1 cellular context compared by ENCODE assay signal in the genomic region with DNA sequence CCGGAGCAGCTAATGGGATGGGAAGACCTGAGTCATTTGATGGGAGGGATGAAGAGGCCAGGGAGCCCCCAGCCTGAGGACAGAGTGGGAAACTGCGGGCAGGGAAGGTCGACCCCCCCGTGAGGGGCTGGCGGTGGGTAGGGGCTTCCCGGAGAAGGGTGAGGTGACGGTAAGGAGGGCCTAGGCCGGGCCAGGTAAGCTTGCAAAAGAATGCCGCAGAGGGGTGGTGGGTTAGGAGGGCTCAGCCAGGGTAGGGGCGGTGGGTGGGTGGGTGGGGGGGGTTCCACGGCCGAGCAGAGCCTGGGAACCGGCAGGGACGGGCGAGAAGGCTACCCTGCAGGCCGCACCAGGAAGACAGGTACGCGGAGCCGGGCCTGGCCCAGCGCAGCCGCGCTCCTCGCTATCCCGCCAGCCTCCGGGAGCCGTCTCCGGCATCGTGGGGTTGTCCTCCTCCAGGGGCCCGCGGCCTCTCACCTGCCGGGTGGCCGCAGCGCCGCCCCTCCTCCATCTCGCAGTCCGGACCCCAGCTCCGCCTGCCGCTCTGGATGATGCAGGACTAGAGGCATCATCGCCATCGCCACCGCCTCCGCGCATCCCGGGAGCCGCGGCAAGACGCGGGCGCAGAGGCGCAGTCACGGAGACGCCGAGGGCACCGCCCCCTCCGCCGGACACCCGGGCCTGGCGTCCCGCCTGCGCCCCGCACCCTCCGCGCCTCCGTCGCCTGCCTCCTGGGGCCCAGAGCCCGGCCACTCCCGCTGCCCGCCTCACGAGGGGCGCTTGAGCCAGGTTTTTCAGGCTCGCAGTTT.
A peak's percentile ranks its signal among the peaks of the same experiment; 100 is the strongest.
TF ChIP-seq lines count a peak whose summit lies in the region.

A gene (minus strand): TSS at position 614 of the 806 bp plus-strand sequence. CDS start 5,211 bp downstream, outside the sequence.

TF ChIP-seq in HepG2, 621 proteins besides CTCF, POLR2A, EP300 and RAD21 (continued from another document):
- TF ChIP-seq, protein P1, sequence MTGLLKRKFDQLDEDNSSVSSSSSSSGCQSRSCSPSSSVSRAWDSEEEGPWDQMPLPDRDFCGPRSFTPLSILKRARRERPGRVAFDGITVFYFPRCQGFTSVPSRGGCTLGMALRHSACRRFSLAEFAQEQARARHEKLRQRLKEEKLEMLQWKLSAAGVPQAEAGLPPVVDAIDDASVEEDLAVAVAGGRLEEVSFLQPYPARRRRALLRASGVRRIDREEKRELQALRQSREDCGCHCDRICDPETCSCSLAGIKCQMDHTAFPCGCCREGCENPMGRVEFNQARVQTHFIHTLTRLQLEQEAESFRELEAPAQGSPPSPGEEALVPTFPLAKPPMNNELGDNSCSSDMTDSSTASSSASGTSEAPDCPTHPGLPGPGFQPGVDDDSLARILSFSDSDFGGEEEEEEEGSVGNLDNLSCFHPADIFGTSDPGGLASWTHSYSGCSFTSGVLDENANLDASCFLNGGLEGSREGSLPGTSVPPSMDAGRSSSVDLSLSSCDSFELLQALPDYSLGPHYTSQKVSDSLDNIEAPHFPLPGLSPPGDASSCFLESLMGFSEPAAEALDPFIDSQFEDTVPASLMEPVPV (CRISPR knock-in tag; IDR thresholded peaks at IDR 0.05): no peak
- TF ChIP-seq THYN1 (CRISPR knock-in tag; IDR thresholded peaks at IDR 0.05; ENCODE audit: borderline replicate concordance, low read depth) (no peak), DR1 (CRISPR knock-in tag; IDR thresholded peaks at IDR 0.05) (no peak), AGO2 (optimal IDR thresholded peaks at IDR 0.05; ENCODE audit: low read depth, low read length) (peak; percentile 93), ZNF547 (CRISPR knock-in tag; IDR thresholded peaks at IDR 0.05) (no peak), RBM22 (optimal IDR thresholded peaks at IDR 0.05; ENCODE audit: low read length) (peak; percentile 67), DNMT1 (CRISPR knock-in tag; IDR thresholded peaks at IDR 0.05) (0 out of 2 replicates have a peak, but pooled peaks have one; percentile 35), XRCC5 (optimal IDR thresholded peaks at IDR 0.05; ENCODE audit: low read length) (no peak), RAD51 (IDR thresholded peaks at IDR 0.05; ENCODE audit: borderline replicate concordance) (no peak), ZNF30 (CRISPR knock-in tag; IDR thresholded peaks at IDR 0.05) (no peak), SNRNP70 (IDR thresholded peaks at IDR 0.05; ENCODE audit: low read depth, low read length) (no peak), ZSCAN31 (CRISPR knock-in tag; IDR thresholded peaks at IDR 0.05; ENCODE audit: low read depth) (no peak), GABPB1 (CRISPR knock-in tag; IDR thresholded peaks at IDR 0.05) (peak; percentile 37; the same call in 1 of the 2 replicates)
- TF ChIP-seq, protein P2, sequence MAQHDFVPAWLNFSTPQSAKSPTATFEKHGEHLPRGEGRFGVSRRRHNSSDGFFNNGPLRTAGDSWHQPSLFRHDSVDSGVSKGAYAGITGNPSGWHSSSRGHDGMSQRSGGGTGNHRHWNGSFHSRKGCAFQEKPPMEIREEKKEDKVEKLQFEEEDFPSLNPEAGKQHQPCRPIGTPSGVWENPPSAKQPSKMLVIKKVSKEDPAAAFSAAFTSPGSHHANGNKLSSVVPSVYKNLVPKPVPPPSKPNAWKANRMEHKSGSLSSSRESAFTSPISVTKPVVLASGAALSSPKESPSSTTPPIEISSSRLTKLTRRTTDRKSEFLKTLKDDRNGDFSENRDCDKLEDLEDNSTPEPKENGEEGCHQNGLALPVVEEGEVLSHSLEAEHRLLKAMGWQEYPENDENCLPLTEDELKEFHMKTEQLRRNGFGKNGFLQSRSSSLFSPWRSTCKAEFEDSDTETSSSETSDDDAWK (CRISPR knock-in tag; IDR thresholded peaks at IDR 0.05): no peak
- TF ChIP-seq, protein P3, sequence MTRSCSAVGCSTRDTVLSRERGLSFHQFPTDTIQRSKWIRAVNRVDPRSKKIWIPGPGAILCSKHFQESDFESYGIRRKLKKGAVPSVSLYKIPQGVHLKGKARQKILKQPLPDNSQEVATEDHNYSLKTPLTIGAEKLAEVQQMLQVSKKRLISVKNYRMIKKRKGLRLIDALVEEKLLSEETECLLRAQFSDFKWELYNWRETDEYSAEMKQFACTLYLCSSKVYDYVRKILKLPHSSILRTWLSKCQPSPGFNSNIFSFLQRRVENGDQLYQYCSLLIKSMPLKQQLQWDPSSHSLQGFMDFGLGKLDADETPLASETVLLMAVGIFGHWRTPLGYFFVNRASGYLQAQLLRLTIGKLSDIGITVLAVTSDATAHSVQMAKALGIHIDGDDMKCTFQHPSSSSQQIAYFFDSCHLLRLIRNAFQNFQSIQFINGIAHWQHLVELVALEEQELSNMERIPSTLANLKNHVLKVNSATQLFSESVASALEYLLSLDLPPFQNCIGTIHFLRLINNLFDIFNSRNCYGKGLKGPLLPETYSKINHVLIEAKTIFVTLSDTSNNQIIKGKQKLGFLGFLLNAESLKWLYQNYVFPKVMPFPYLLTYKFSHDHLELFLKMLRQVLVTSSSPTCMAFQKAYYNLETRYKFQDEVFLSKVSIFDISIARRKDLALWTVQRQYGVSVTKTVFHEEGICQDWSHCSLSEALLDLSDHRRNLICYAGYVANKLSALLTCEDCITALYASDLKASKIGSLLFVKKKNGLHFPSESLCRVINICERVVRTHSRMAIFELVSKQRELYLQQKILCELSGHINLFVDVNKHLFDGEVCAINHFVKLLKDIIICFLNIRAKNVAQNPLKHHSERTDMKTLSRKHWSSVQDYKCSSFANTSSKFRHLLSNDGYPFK (CRISPR knock-in tag; IDR thresholded peaks at IDR 0.05; ENCODE audit: borderline replicate concordance): no peak
- TF ChIP-seq, protein P4, sequence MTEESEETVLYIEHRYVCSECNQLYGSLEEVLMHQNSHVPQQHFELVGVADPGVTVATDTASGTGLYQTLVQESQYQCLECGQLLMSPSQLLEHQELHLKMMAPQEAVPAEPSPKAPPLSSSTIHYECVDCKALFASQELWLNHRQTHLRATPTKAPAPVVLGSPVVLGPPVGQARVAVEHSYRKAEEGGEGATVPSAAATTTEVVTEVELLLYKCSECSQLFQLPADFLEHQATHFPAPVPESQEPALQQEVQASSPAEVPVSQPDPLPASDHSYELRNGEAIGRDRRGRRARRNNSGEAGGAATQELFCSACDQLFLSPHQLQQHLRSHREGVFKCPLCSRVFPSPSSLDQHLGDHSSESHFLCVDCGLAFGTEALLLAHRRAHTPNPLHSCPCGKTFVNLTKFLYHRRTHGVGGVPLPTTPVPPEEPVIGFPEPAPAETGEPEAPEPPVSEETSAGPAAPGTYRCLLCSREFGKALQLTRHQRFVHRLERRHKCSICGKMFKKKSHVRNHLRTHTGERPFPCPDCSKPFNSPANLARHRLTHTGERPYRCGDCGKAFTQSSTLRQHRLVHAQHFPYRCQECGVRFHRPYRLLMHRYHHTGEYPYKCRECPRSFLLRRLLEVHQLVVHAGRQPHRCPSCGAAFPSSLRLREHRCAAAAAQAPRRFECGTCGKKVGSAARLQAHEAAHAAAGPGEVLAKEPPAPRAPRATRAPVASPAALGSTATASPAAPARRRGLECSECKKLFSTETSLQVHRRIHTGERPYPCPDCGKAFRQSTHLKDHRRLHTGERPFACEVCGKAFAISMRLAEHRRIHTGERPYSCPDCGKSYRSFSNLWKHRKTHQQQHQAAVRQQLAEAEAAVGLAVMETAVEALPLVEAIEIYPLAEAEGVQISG (CRISPR knock-in tag; IDR thresholded peaks at IDR 0.05): 0 out of 2 replicates have a peak, but pooled peaks have one; percentile 20
- TF ChIP-seq, protein P5, sequence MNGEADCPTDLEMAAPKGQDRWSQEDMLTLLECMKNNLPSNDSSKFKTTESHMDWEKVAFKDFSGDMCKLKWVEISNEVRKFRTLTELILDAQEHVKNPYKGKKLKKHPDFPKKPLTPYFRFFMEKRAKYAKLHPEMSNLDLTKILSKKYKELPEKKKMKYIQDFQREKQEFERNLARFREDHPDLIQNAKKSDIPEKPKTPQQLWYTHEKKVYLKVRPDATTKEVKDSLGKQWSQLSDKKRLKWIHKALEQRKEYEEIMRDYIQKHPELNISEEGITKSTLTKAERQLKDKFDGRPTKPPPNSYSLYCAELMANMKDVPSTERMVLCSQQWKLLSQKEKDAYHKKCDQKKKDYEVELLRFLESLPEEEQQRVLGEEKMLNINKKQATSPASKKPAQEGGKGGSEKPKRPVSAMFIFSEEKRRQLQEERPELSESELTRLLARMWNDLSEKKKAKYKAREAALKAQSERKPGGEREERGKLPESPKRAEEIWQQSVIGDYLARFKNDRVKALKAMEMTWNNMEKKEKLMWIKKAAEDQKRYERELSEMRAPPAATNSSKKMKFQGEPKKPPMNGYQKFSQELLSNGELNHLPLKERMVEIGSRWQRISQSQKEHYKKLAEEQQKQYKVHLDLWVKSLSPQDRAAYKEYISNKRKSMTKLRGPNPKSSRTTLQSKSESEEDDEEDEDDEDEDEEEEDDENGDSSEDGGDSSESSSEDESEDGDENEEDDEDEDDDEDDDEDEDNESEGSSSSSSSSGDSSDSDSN (CRISPR knock-in tag; IDR thresholded peaks at IDR 0.05): peak; percentile 27; the same call in 1 of the 2 replicates
TF ChIP-seq in HepG2: peak in this region for 8.
